23 cellular contexts compared by ENCODE assay signal in genomic region chr14:63781686-63782085, GRCh38. TPM values are rescaled to one million over a fixed set of nuclear protein-coding genes. Genes with fewer than 3 reads are reported as not detected.
DNase-seq lines count a peak whose midpoint lies in the region; ATAC-seq and TF ChIP-seq lines count a peak whose summit lies in the region.
"Had no signal": no experiment of that assay in that cellular context is flagged by ENCODE, and none has a peak within 500 bp of the region (broad histone marks: within the 10 kb centered on the region; RNA-seq: fewer than 3 reads in every experiment).

No MANE protein-coding gene starts in this region.

- H3K27me3 ChIP-seq in mammary epithelial cell (ENCODE audit: insufficient read depth, low read length) = no peaks in the 10 kb centered on the region
- H3K27me3 ChIP-seq: MG63 had no signal

- H4K20me1 ChIP-seq in mammary epithelial cell (ENCODE audit: insufficient read depth, low read length) = no peaks in the 10 kb centered on the region

- no peak overlapping the region for H2AFZ ChIP-seq in mammary epithelial cell (ENCODE audit: low read depth, low read length)

- no peak for TF ChIP-seq CTCF in MCF 10A (IDR thresholded peaks at IDR 0.05; ENCODE audit: unreplicated experiment)
- no peak for TF ChIP-seq CTCF in mammary epithelial cell (conservative IDR thresholded peaks at IDR 0.05 in 1 of 2, IDR thresholded peaks at IDR 0.05 in 1 of 2; ENCODE audit: extremely low read depth in 1 of 2, insufficient read depth in 1 of 2, low read depth in 1 of 2, low read length in 2 of 2)
- TF ChIP-seq CTCF in WTC11 (IDR thresholded peaks at IDR 0.05) = no peak
- TF ChIP-seq CTCF in mesothelial cell of epicardium (IDR thresholded peaks at IDR 0.05; ENCODE audit: unreplicated experiment) = no peak

- CTCF ChIA-PET in MCF 10A (lab: Yijun Ruan, JAX) (no interaction called here), mammary epithelial cell (lab: Charles Lee; ENCODE audit: low non-redundant PET) (no interaction called here), WTC11 (lab: Charles Lee) (interaction anchor here (0.6 kb wide), 1 partner anchor 1621 kb away, joined by 3 read pairs; no protein-coding TSS in a partner anchor)

- dilution Hi-C loops in mammary epithelial cell (cut with HindIII; ENCODE audit: low sequenced_read_pairs) = loop anchor here (10.0 kb wide), 2 partner anchors 213 to 503 kb away; no protein-coding TSS in a partner anchor

- H3K27ac ChIP-seq in mammary epithelial cell (ENCODE audit: insufficient read depth, low read depth, low read length) = no peak overlapping the region
- H3K27ac ChIP-seq: HL-60 had no signal

- no TSS peak for BruUV-seq in MCF 10A (replicated peaks; lab: Mats Ljungman, UMichigan)
- no TSS peak for BruUV-seq in mammary epithelial cell (replicated peaks; lab: Mats Ljungman, UMichigan)

- 96% methylated on average over 3 of the region's 3 CpGs for WGBS in mammary epithelial cell (ENCODE audit: low coverage, missing lambda C conversion rate)

- H3K36me3 ChIP-seq in mammary epithelial cell (ENCODE audit: insufficient read depth, low read length) = no peaks in the 10 kb centered on the region
- H3K36me3 ChIP-seq: HAP-1, MG63 had no signal

- DNase-seq in MCF 10A (ENCODE audit: unreplicated experiment) (peak; percentile 38), mammary epithelial cell (no peak), HT1080 (ENCODE audit: low read depth) (peak; percentile 24), WTC11 (ENCODE audit: low spot score) (no peak), mesothelial cell of epicardium (ENCODE audit: low spot score in 2 of 2, unreplicated experiment in 2 of 2) (no peak), kidney glomerular epithelial cell (lab: John Stamatoyannopoulos, UW) (no peak), cerebellar nuclear complex (lab: John Stamatoyannopoulos, UW) (no peak)
- DNase-seq: DMS79, Karpas-422, MG63, NCI-H1436, NCI-H1930, NCI-H2227 treated with DMSO at 0.1 percent for 48 hours, NCI-H510A treated with DMSO at 0.1 percent for 48 hours, NCI-H748 treated with DMSO at 0.1 percent for 48 hours, T-cell had no signal

- no peak overlapping the region for H3K4me3 Mint-ChIP-seq in MCF 10A (ENCODE audit: unreplicated experiment)
- H3K4me3 Mint-ChIP-seq in WTC11 = no peak overlapping the region
- H3K4me3 Mint-ChIP-seq in mesothelial cell of epicardium = no peak overlapping the region
- H3K4me3 Mint-ChIP-seq: B cell, CD14-positive monocyte, T-cell had no signal

- H3K36me3 Mint-ChIP-seq in MCF 10A (ENCODE audit: insufficient read depth, unreplicated experiment) (no peaks in the 10 kb centered on the region), WTC11 (no peaks in the 10 kb centered on the region), mesothelial cell of epicardium (no peaks in the 10 kb centered on the region)
- H3K36me3 Mint-ChIP-seq: CD14-positive monocyte, T-cell had no signal

- ATAC-seq in WTC11 (no peak), HG03039 (IDR thresholded peaks at IDR 0.05; ENCODE audit: unreplicated experiment) (no peak)
- ATAC-seq: GM12878, Panc1, T-cell had no signal

- no peak overlapping the region for H3K27ac Mint-ChIP-seq in MCF 10A (ENCODE audit: low read depth, unreplicated experiment)
- H3K27ac Mint-ChIP-seq in WTC11 = no peak overlapping the region
- no peak overlapping the region for H3K27ac Mint-ChIP-seq in mesothelial cell of epicardium
- H3K27ac Mint-ChIP-seq: B cell, T-cell had no signal

- H3K4me1 Mint-ChIP-seq in MCF 10A (ENCODE audit: insufficient read depth, unreplicated experiment) = no peaks in the 10 kb centered on the region
- H3K4me1 Mint-ChIP-seq in WTC11 = no peaks in the 10 kb centered on the region
- H3K4me1 Mint-ChIP-seq in mesothelial cell of epicardium = peaks cover 9% of the 10 kb centered on the region
- H3K4me1 Mint-ChIP-seq: CD14-positive monocyte, T-cell had no signal

- no peak overlapping the region for H3K4me3 ChIP-seq in mammary epithelial cell (replicated peaks in 1 of 3; ENCODE audit: insufficient read depth in 1 of 3, low read depth in 2 of 3, low read length in 3 of 3)
- H3K4me3 ChIP-seq: GM12878, HAP-1, MG63 had no signal

- H3K9me3 Mint-ChIP-seq in MCF 10A (ENCODE audit: unreplicated experiment) (no peaks in the 10 kb centered on the region), WTC11 (no peaks in the 10 kb centered on the region), mesothelial cell of epicardium (no peaks in the 10 kb centered on the region)
- H3K9me3 Mint-ChIP-seq: CD14-positive monocyte, T-cell had no signal

- H3K9me3 ChIP-seq in mammary epithelial cell (replicated peaks; ENCODE audit: insufficient read depth, low read length) = no peaks in the 10 kb centered on the region
- H3K9me3 ChIP-seq: HAP-1, MG63 had no signal

- H3K4me2 ChIP-seq in mammary epithelial cell (ENCODE audit: insufficient read depth, low read depth, low read length) = no peak overlapping the region

- in situ Hi-C loops in mammary epithelial cell (cut with MboI; ENCODE audit: low sequenced_read_pairs in 2 of 2) = no loop called here

- H3K9ac ChIP-seq in mammary epithelial cell (ENCODE audit: insufficient read depth, low read length) = no peak overlapping the region

- H3K27me3 Mint-ChIP-seq in MCF 10A (ENCODE audit: insufficient read depth, unreplicated experiment) = no peaks in the 10 kb centered on the region
- H3K27me3 Mint-ChIP-seq in WTC11 (ENCODE audit: low read depth) = no peaks in the 10 kb centered on the region
- no peaks in the 10 kb centered on the region for H3K27me3 Mint-ChIP-seq in mesothelial cell of epicardium (ENCODE audit: low read depth)
- H3K27me3 Mint-ChIP-seq: B cell, T-cell had no signal

- H3K4me1 ChIP-seq in mammary epithelial cell (ENCODE audit: insufficient read depth, low read length) = no peaks in the 10 kb centered on the region

- intact Hi-C loops in MCF 10A (cut with micrococcal nuclease) (no loop called here), mammary epithelial cell (cut with micrococcal nuclease) (no loop called here)

- POLR2A ChIA-PET in MCF 10A (lab: Yijun Ruan, JAX) = no interaction called here
- POLR2A ChIA-PET in WTC11 (lab: Charles Lee) = no interaction called here

- no peaks in the 10 kb centered on the region for H3K79me2 ChIP-seq in mammary epithelial cell (ENCODE audit: insufficient read depth, low read length)

TF ChIP-seq in WTC11, 78 proteins besides CTCF, POLR2A, EP300 and RAD21:
- TF ChIP-seq RELA (CRISPR knock-in tag; IDR thresholded peaks at IDR 0.05; ENCODE audit: borderline replicate concordance) (no peak), ZNF121 (CRISPR knock-in tag; IDR thresholded peaks at IDR 0.05) (0 out of 2 replicates have a peak, but pooled peaks have one; percentile 3)

RNA-seq across cellular contexts. Expression of gene SGPP1, which starts 53.8 kb away (rescaled TPM):
- total RNA-seq in MCF 10A (2022) = 20.8 and 22.7 TPM in 2 replicates
- 10 to 100 TPM; 25.3 to 55.2 TPM for total RNA-seq in mammary epithelial cell
- polyA plus RNA-seq in mammary epithelial cell = 10.9 TPM
- 3.2 TPM for polyA minus RNA-seq in mammary epithelial cell
- 17.5 and 21.8 TPM in 2 replicates for total RNA-seq in HT1080 (2014; rRNA removed; shearing (Covaris generic))
- 21.0 and 22.1 TPM in 2 replicates for polyA plus RNA-seq in HT1080 (2015; cell fraction: cytosol; rRNA removed)
- 20.7 and 26.6 TPM in 2 replicates for polyA plus RNA-seq in HT1080 (2015; cell fraction: nucleus; rRNA removed)
- total RNA-seq in WTC11 (2021) = 8.0 to 8.5 TPM (median 8.5 TPM) in 3 replicates
- total RNA-seq in mesothelial cell of epicardium = 14.6 to 15.8 TPM (median 15.5 TPM) in 3 replicates

Comparison
In these comparisons a context has a peak if more than half of its experiments do, and no peak if none do; other contexts are left out.
1. DNase-seq: peak in MCF 10A (single experiment) and HT1080 (single experiment); none in mammary epithelial cell (single experiment), WTC11 (single experiment), mesothelial cell of epicardium (0 of 2), kidney glomerular epithelial cell (single experiment) and cerebellar nuclear complex (0 of 2).